ENCODE assay signal across 8 cellular contexts in the genomic region with DNA sequence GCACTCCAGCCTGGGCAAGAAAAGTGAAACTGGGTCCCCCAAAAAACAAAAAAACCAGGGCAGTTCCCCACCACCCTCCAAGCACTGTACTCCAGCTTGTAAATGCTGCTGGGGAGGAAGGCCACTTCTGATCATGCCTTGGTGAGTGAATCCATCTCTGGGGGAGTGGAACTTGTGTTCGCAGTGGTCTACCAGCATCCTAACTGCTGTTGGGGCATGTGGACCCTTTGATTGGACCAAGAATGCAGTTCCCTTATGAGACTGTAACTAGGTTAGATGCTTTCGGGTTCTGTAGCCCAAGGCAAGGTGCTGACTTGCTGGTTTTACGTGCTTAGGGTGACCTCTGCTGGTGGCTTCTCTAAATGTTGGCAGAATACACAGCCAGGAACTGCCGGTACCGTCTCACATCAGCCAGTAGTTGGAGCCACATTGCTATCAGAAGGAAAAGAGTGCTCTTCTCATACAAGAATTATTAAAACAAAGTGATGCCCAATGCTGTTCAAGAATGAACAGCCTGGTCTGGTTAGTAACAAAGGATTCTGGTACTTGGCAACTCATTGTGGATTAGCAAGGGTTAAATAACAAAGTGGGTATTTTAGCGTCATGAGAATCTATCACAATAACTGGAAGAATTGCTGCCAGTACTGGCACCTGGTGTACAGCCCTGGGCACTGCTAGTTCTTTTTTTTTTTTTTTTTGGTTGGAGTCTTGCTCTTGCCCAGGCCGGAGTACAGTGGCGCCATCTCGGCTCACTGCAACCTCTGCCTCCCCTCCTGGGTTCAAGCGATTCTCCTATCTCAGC. TPM values are rescaled to one million over a fixed set of nuclear protein-coding genes. Genes with fewer than 3 reads are reported as not detected.
A peak's percentile ranks its signal among the peaks of the same experiment; 100 is the strongest.
DNase-seq lines count a peak whose midpoint lies in the region; ATAC-seq and TF ChIP-seq lines count a peak whose summit lies in the region.

No MANE protein-coding gene starts in this region.

- H3K4me3 ChIP-seq in NT2/D1 (ENCODE audit: insufficient read length, low read depth) (no peak overlapping the region), endocrine pancreas (ENCODE audit: control insufficient read depth, insufficient read depth, low read length) (no peak overlapping the region)

- H3K36me3 ChIP-seq in NT2/D1 (ENCODE audit: insufficient read depth, insufficient read length, low read length) (peaks cover 13% of the 10 kb centered on the region), endocrine pancreas (ENCODE audit: control insufficient read depth, insufficient read depth, low read length) (no peaks in the 10 kb centered on the region)

- peaks cover 5% of the 10 kb centered on the region for H3K36me3 Mint-ChIP-seq in mesothelial cell of epicardium

- H3K4me3 Mint-ChIP-seq in mesothelial cell of epicardium: no peak overlapping the region

- H3K9me3 ChIP-seq in NT2/D1 (ENCODE audit: insufficient read depth, low read length) (no peaks in the 10 kb centered on the region), endocrine pancreas (ENCODE audit: control insufficient read depth, low read length) (no peaks in the 10 kb centered on the region)

- H3K9ac ChIP-seq in NT2/D1 (ENCODE audit: insufficient read length, low read depth) (no peak overlapping the region), endocrine pancreas (ENCODE audit: control insufficient read depth, insufficient read depth, low read length) (peak overlapping the region; percentile 68)

- peak; percentile 97 for ATAC-seq in GM21515 (IDR thresholded peaks at IDR 0.05; ENCODE audit: unreplicated experiment)

- H3K27me3 ChIP-seq in NT2/D1 (ENCODE audit: insufficient read depth, insufficient read length) (no peaks in the 10 kb centered on the region), endocrine pancreas (ENCODE audit: control insufficient read depth, insufficient read depth, low read length) (no peaks in the 10 kb centered on the region)

- TF ChIP-seq CTCF in mesothelial cell of epicardium (IDR thresholded peaks at IDR 0.05; ENCODE audit: unreplicated experiment): peak; percentile 77

- peak overlapping the region; percentile 69 for H3K27ac Mint-ChIP-seq in mesothelial cell of epicardium

- H3K4me1 ChIP-seq in NT2/D1 (ENCODE audit: insufficient read depth, insufficient read length) (no peaks in the 10 kb centered on the region), endocrine pancreas (ENCODE audit: control insufficient read depth, insufficient read depth, low read length) (no peaks in the 10 kb centered on the region)

- H3K27me3 Mint-ChIP-seq in mesothelial cell of epicardium (ENCODE audit: low read depth): no peaks in the 10 kb centered on the region

- H3K9me3 Mint-ChIP-seq in mesothelial cell of epicardium: no peaks in the 10 kb centered on the region

- peak; percentile 84 for DNase-seq in D341Med (ENCODE audit: low spot score)
- DNase-seq in HuH-7.5 (ENCODE audit: low spot score): peak; percentile 82
- peak; percentile 90 for DNase-seq in NT2/D1 (ENCODE audit: low read depth, low spot score)
- peak; percentile 67 to 70 (median 68) for DNase-seq in activated CD8-positive, alpha-beta memory T cell treated with anti-CD3 and anti-CD28 coated beads for 48 hours (ENCODE audit: low read depth in 2 of 3, low spot score in 2 of 3)
- peak; percentile 69 to 89 for DNase-seq in mesothelial cell of epicardium (ENCODE audit: low spot score in 2 of 2, unreplicated experiment in 2 of 2)
- peak; percentile 80 to 86 for DNase-seq in stimulated activated CD8-positive, alpha-beta memory T cell treated with anti-CD3 and anti-CD28 coated beads, Interleukin-4, amount 100 ng/mL, for 4 hours (ENCODE audit: low read depth in 2 of 2, low spot score in 1 of 2)

- no peaks in the 10 kb centered on the region for H3K4me1 Mint-ChIP-seq in mesothelial cell of epicardium

RNA-seq across cellular contexts. Expression of a gene that starts 13.0 kb away (rescaled TPM):
- 34.0 to 37.0 TPM (median 34.2 TPM) in 3 replicates for total RNA-seq in mesothelial cell of epicardium

RNA-seq across cellular contexts. Expression of a gene that starts 13.3 kb away (rescaled TPM):
- total RNA-seq in mesothelial cell of epicardium: 170 to 195 TPM (median 176 TPM) in 3 replicates

RNA-seq across cellular contexts. Expression of a gene that starts 22.8 kb away (rescaled TPM):
- 1.1 to 1.2 TPM (median 1.2 TPM) in 3 replicates for total RNA-seq in mesothelial cell of epicardium

RNA-seq across cellular contexts. Expression of a gene that starts 27.5 kb away (rescaled TPM):
- 47.1 to 55.1 TPM (median 54.4 TPM) in 3 replicates for total RNA-seq in mesothelial cell of epicardium

RNA-seq across cellular contexts. Expression of a gene that starts 37.3 kb away (rescaled TPM):
- not detected in 3 replicates for total RNA-seq in mesothelial cell of epicardium
